Comparison of ENCODE assay signal across 1 cellular context in genomic region chr1:91617242-91617837, GRCh38.
TF ChIP-seq lines count a peak whose summit lies in the region.

No MANE protein-coding gene starts in this region.

TF ChIP-seq in K562, 482 proteins besides CTCF, POLR2A, EP300 and RAD21 (continued from another document):
- TF ChIP-seq, protein P1, sequence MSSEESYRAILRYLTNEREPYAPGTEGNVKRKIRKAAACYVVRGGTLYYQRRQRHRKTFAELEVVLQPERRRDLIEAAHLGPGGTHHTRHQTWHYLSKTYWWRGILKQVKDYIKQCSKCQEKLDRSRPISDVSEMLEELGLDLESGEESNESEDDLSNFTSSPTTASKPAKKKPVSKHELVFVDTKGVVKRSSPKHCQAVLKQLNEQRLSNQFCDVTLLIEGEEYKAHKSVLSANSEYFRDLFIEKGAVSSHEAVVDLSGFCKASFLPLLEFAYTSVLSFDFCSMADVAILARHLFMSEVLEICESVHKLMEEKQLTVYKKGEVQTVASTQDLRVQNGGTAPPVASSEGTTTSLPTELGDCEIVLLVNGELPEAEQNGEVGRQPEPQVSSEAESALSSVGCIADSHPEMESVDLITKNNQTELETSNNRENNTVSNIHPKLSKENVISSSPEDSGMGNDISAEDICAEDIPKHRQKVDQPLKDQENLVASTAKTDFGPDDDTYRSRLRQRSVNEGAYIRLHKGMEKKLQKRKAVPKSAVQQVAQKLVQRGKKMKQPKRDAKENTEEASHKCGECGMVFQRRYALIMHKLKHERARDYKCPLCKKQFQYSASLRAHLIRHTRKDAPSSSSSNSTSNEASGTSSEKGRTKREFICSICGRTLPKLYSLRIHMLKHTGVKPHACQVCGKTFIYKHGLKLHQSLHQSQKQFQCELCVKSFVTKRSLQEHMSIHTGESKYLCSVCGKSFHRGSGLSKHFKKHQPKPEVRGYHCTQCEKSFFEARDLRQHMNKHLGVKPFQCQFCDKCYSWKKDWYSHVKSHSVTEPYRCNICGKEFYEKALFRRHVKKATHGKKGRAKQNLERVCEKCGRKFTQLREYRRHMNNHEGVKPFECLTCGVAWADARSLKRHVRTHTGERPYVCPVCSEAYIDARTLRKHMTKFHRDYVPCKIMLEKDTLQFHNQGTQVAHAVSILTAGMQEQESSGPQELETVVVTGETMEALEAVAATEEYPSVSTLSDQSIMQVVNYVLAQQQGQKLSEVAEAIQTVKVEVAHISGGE (CRISPR knock-in tag; IDR thresholded peaks at IDR 0.05), result no peak
- TF ChIP-seq CEBPB (tag; IDR thresholded peaks at IDR 0.05) (peak; percentile 90), MAX (CRISPR knock-in tag; IDR thresholded peaks at IDR 0.05) (no peak), POU5F1 (IDR thresholded peaks at IDR 0.05; ENCODE audit: borderline replicate concordance, low read depth, low read length, partially characterized antibody) (no peak), CXXC5 (CRISPR knock-in tag; IDR thresholded peaks at IDR 0.05) (no peak), SIN3B (IDR thresholded peaks at IDR 0.05; ENCODE audit: low read depth) (no peak), TAF15 (IDR thresholded peaks at IDR 0.05; ENCODE audit: low read depth, low read length) (no peak), STAG1 (CRISPR knock-in tag; IDR thresholded peaks at IDR 0.05; ENCODE audit: borderline replicate concordance) (peak; percentile 43; the same call in 1 of the 2 replicates)
